In genomic region chr17:59825533-59826316, GRCh38 we compare ENCODE assay signal across 8 cellular contexts.
A peak's percentile ranks its signal among the peaks of the same experiment; 100 is the strongest.
DNase-seq lines count a peak whose midpoint lies in the region; ATAC-seq and TF ChIP-seq lines count a peak whose summit lies in the region.

No MANE protein-coding gene starts in this region.

- peak; percentile 57 for ATAC-seq in activated T-helper 17 cell treated with anti-CD3 and anti-CD28 coated beads, Interleukin-2, amount 50 U/mL, for 72 hours (replicated peaks)
- no peak for ATAC-seq in HG03439 (IDR thresholded peaks at IDR 0.05; ENCODE audit: unreplicated experiment)

- H3K4me3 ChIP-seq in iPS-20b (ENCODE audit: low read length) (no peak overlapping the region), tibial nerve (peak overlapping the region in 1 of 4 donors; percentile 5)

- peaks cover 67% of the 10 kb centered on the region for H3K4me1 Mint-ChIP-seq in activated naive CD4-positive, alpha-beta T cell treated with anti-CD3 and anti-CD28 coated beads for 36 hours (ENCODE audit: low read depth)
- H3K4me1 Mint-ChIP-seq in activated T-helper 17 cell treated with anti-CD3 and anti-CD28 coated beads, Interleukin-2, amount 50 U/mL, for 72 hours = peaks cover 32% of the 10 kb centered on the region

- peak; percentile 75 for DNase-seq in activated naive CD4-positive, alpha-beta T cell treated with anti-CD3 and anti-CD28 coated beads for 36 hours
- DNase-seq in activated naive CD4-positive, alpha-beta T cell (lab: John Stamatoyannopoulos, UW) = no peak
- DNase-seq in tibial nerve (ENCODE audit: low spot score in 2 of 2) (peak in 1 of 2 donors; percentile 41), DMS153 (lab: John Stamatoyannopoulos, UW) (no peak), HuH-7.5 (ENCODE audit: low spot score) (no peak)

- H3K36me3 ChIP-seq in iPS-20b (ENCODE audit: insufficient read depth, low read depth, low read length) (no peaks in the 10 kb centered on the region), tibial nerve (peaks cover 0 to 11% (median 0%) of the 10 kb centered on the region in 3 donors)

- H3K27me3 ChIP-seq in iPS-20b (ENCODE audit: insufficient read depth, low read length) = no peaks in the 10 kb centered on the region
- H3K27me3 ChIP-seq in tibial nerve = no peaks in the 10 kb centered on the region

- no peaks in the 10 kb centered on the region for H3K9me3 ChIP-seq in iPS-20b (ENCODE audit: insufficient read depth, low read depth, low read length)
- H3K9me3 ChIP-seq in tibial nerve = no peaks in the 10 kb centered on the region

- peak overlapping the region; percentile 99 for H3K27ac Mint-ChIP-seq in activated naive CD4-positive, alpha-beta T cell treated with anti-CD3 and anti-CD28 coated beads for 36 hours
- peak overlapping the region; percentile 99 for H3K27ac Mint-ChIP-seq in activated T-helper 17 cell treated with anti-CD3 and anti-CD28 coated beads, Interleukin-2, amount 50 U/mL, for 72 hours

- no peaks in the 10 kb centered on the region for H3K9me3 Mint-ChIP-seq in activated naive CD4-positive, alpha-beta T cell treated with anti-CD3 and anti-CD28 coated beads for 36 hours
- no peaks in the 10 kb centered on the region for H3K9me3 Mint-ChIP-seq in activated T-helper 17 cell treated with anti-CD3 and anti-CD28 coated beads, Interleukin-2, amount 50 U/mL, for 72 hours

- intact Hi-C loops in activated naive CD4-positive, alpha-beta T cell treated with anti-CD3 and anti-CD28 coated beads for 36 hours (cut with micrococcal nuclease) = loop anchor here (1.0 kb wide), 3 partner anchors 39 to 71 kb away; no protein-coding TSS in a partner anchor

- no peak for TF ChIP-seq CTCF in tibial nerve (IDR thresholded peaks at IDR 0.05)

- H3K4me1 ChIP-seq in iPS-20b (ENCODE audit: insufficient read depth, low read length) (peaks cover 23% of the 10 kb centered on the region), tibial nerve (peaks cover 5 to 58% (median 49%) of the 10 kb centered on the region in 4 donors)

- WGBS in tibial nerve, 2 donors = 45 to 47% methylated on average over 5 of the region's 5 CpGs

- no peaks in the 10 kb centered on the region for H3K27me3 Mint-ChIP-seq in activated naive CD4-positive, alpha-beta T cell treated with anti-CD3 and anti-CD28 coated beads for 36 hours (ENCODE audit: low read depth)
- H3K27me3 Mint-ChIP-seq in activated T-helper 17 cell treated with anti-CD3 and anti-CD28 coated beads, Interleukin-2, amount 50 U/mL, for 72 hours = no peaks in the 10 kb centered on the region

- H3K27ac ChIP-seq in iPS-20b (ENCODE audit: low read length) (peak overlapping the region; percentile 19), tibial nerve (peak overlapping the region; percentile 78 to 92 (median 84))

- no peak for TF ChIP-seq POLR2A in tibial nerve (IDR thresholded peaks at IDR 0.05)

- peaks cover 41% of the 10 kb centered on the region for H3K36me3 Mint-ChIP-seq in activated naive CD4-positive, alpha-beta T cell treated with anti-CD3 and anti-CD28 coated beads for 36 hours (ENCODE audit: low read depth)
- H3K36me3 Mint-ChIP-seq in activated T-helper 17 cell treated with anti-CD3 and anti-CD28 coated beads, Interleukin-2, amount 50 U/mL, for 72 hours (ENCODE audit: low read depth) = peaks cover 89% of the 10 kb centered on the region

- no peak overlapping the region for H3K9ac ChIP-seq in iPS-20b (ENCODE audit: low read depth, low read length)

- H3K4me3 Mint-ChIP-seq in activated naive CD4-positive, alpha-beta T cell treated with anti-CD3 and anti-CD28 coated beads for 36 hours = peak overlapping the region; percentile 77
- H3K4me3 Mint-ChIP-seq in activated T-helper 17 cell treated with anti-CD3 and anti-CD28 coated beads, Interleukin-2, amount 50 U/mL, for 72 hours = peak overlapping the region; percentile 95

- TF ChIP-seq EP300 in tibial nerve (IDR thresholded peaks at IDR 0.05) = peak; percentile 74 to 90

- CTCF ChIA-PET in activated naive CD4-positive, alpha-beta T cell treated with anti-CD3 and anti-CD28 coated beads for 36 hours (lab: Charles Lee) = interaction anchor here (0.7 to 2.1 kb wide), 6 partner anchors 11 to 79 kb away, joined by 3 to 9 read pairs (median 4); no protein-coding TSS in a partner anchor
